14 cellular contexts compared by ENCODE assay signal in the genomic region with DNA sequence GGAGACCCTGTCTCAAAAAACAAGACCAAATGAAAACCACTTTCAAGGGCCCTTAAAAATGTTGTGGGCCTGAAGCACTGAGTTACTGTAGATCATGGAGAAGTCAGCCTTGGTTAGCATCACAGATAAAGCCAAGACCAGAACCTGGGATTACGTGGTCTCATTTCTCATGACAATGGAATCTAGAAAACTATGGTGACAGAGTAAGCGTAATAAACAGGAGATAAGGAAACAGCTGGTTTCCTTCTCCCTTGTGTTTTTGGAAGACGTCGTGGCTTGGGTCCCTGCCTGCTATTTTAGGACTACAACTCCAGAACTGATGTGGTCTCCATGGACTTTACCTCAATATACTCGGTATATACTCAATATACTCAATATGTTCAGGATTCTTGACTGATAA.
A peak's percentile ranks its signal among the peaks of the same experiment; 100 is the strongest.
DNase-seq lines count a peak whose midpoint lies in the region; TF ChIP-seq lines count a peak whose summit lies in the region.
"Had no signal": no experiment of that assay in that cellular context is flagged by ENCODE, and none has a peak within 500 bp of the region (broad histone marks: within the 10 kb centered on the region; RNA-seq: fewer than 3 reads in every experiment).

No MANE protein-coding gene starts in this region.

- H3K27me3 ChIP-seq in MG63 (no peaks in the 10 kb centered on the region), fibroblast of lung (ENCODE audit: control insufficient read depth, insufficient read depth, low read length) (no peaks in the 10 kb centered on the region), tibial nerve (no peaks in the 10 kb centered on the region)
- H3K27me3 ChIP-seq: dorsolateral prefrontal cortex, neural progenitor cell had no signal

- no peak for TF ChIP-seq POLR2A in tibial nerve (IDR thresholded peaks at IDR 0.05)

- H3K36me3 ChIP-seq in MG63, result no peaks in the 10 kb centered on the region
- no peaks in the 10 kb centered on the region for H3K36me3 ChIP-seq in fibroblast of lung (ENCODE audit: control insufficient read depth, insufficient read depth, low read length)
- no peaks in the 10 kb centered on the region for H3K36me3 ChIP-seq in tibial nerve
- H3K36me3 ChIP-seq: neural progenitor cell had no signal

- no peaks in the 10 kb centered on the region for H3K9me3 ChIP-seq in MG63
- no peaks in the 10 kb centered on the region for H3K9me3 ChIP-seq in fibroblast of lung (ENCODE audit: control insufficient read depth, insufficient read depth, low read depth, low read length)
- no peaks in the 10 kb centered on the region for H3K9me3 ChIP-seq in tibial nerve

- no peak for TF ChIP-seq EP300 in tibial nerve (IDR thresholded peaks at IDR 0.05)

- H3K9ac ChIP-seq in fibroblast of lung (ENCODE audit: insufficient read depth, low read length), result no peak overlapping the region
- H3K9ac ChIP-seq: neural progenitor cell had no signal

- 72% methylated on average over 5 of the region's 5 CpGs for WGBS in tibial nerve, 2 donors

- H3K4me3 ChIP-seq in MG63 (no peak overlapping the region), fibroblast of lung (replicated peaks in 1 of 4; ENCODE audit: control extremely low read depth in 1 of 4, insufficient read depth in 1 of 4, low read depth in 3 of 4, low read length in 4 of 4) (no peak overlapping the region), tibial nerve (no peak overlapping the region)
- H3K4me3 ChIP-seq: dorsolateral prefrontal cortex, K562, neural progenitor cell had no signal

- no peak for TF ChIP-seq CTCF in fibroblast of lung (conservative IDR thresholded peaks at IDR 0.05 in 1 of 2, IDR thresholded peaks at IDR 0.05 in 1 of 2; ENCODE audit: low read depth in 1 of 2, low read length in 2 of 2)
- no peak for TF ChIP-seq CTCF in tibial nerve (IDR thresholded peaks at IDR 0.05)

- no peaks in the 10 kb centered on the region for H4K20me1 ChIP-seq in fibroblast of lung (ENCODE audit: control insufficient read depth, extremely low read depth, insufficient read depth, low read length)

- peak; percentile 40 for DNase-seq in AG20443 (ENCODE audit: low spot score)
- DNase-seq in MG63, result peak; percentile 13
- peak; percentile 87 to 93 for DNase-seq in fibroblast of lung (ENCODE audit: low read depth in 2 of 2)
- DNase-seq in mucosa of gallbladder (ENCODE audit: low spot score), result peak; percentile 33
- no peak for DNase-seq in epidermal melanocyte (ENCODE audit: insufficient read length, low spot score)
- no peak for DNase-seq in activated T-cell treated with anti-CD3 and anti-CD28 coated beads for 4 hours
- DNase-seq in Ammon's horn (ENCODE audit: low spot score), result no peak
- no peak for DNase-seq in tibial nerve (ENCODE audit: low spot score in 2 of 2)
- DNase-seq: activated CD8-positive, alpha-beta T cell treated with anti-CD3 and anti-CD28 coated beads, Interleukin-2, amount 10 ng/mL, durations not matched to agents 7 days and 5 days; amygdala; dorsolateral prefrontal cortex; NCI-H1105 treated with DMSO at 0.1 percent for 48 hours had no signal

- peak overlapping the region; percentile 23 for H3K4me2 ChIP-seq in fibroblast of lung (ENCODE audit: extremely low read depth, insufficient read depth, low read length)
- H3K4me2 ChIP-seq: neural progenitor cell had no signal

- H3K4me1 ChIP-seq in fibroblast of lung (ENCODE audit: control insufficient read depth, extremely low read depth, insufficient read depth, low read length) (peaks cover 3% of the 10 kb centered on the region), tibial nerve (peaks cover 0 to 14% (median 2%) of the 10 kb centered on the region in 4 donors)
- H3K4me1 ChIP-seq: neural progenitor cell had no signal

- peak overlapping the region; percentile 55 for H3K27ac ChIP-seq in fibroblast of lung (ENCODE audit: insufficient read depth, low read length)
- H3K27ac ChIP-seq in tibial nerve, result no peak overlapping the region
- H3K27ac ChIP-seq: dorsolateral prefrontal cortex, neural progenitor cell had no signal

- H2AFZ ChIP-seq in fibroblast of lung (ENCODE audit: low read length), result peak overlapping the region; percentile 5
- H2AFZ ChIP-seq: neural progenitor cell had no signal

- no peaks in the 10 kb centered on the region for H3K79me2 ChIP-seq in fibroblast of lung (ENCODE audit: control insufficient read depth, insufficient read depth, low read length)

Comparison
In these comparisons a context has a peak if more than half of its experiments do, and no peak if none do; other contexts are left out.
1. DNase-seq: peak in AG20443 (single experiment), MG63 (single experiment), fibroblast of lung (2 of 2) and mucosa of gallbladder (single experiment); none in epidermal melanocyte (single experiment), activated T-cell treated with anti-CD3 and anti-CD28 coated beads for 4 hours (single experiment), Ammon's horn (single experiment) and tibial nerve (0 of 2).